In genomic region chr2:122545821-122546220, GRCh38 we compare ENCODE assay signal across 25 cellular contexts.
DNase-seq lines count a peak whose midpoint lies in the region; ATAC-seq and TF ChIP-seq lines count a peak whose summit lies in the region.
"Had no signal": no experiment of that assay in that cellular context is flagged by ENCODE, and none has a peak within 500 bp of the region (broad histone marks: within the 10 kb centered on the region; RNA-seq: fewer than 3 reads in every experiment).

No MANE protein-coding gene starts in this region.

- 48% methylated on average over 4 of the region's 4 CpGs for WGBS in prostate gland

- peak; percentile 10 for DNase-seq in EL
- DNase-seq in LNCaP clone FGC (ENCODE audit: low read depth), result peak; percentile 62
- DNase-seq in prostate gland (ENCODE audit: low spot score), result peak; percentile 8
- no peak for DNase-seq in T-helper 17 cell
- DNase-seq in NCI-H1930 (lab: John Stamatoyannopoulos, UW), result no peak
- DNase-seq in T-cell, result no peak
- DNase-seq: 8988T; ACHN; AML-193; CD4-positive, alpha-beta memory T cell; CD4-positive, CD25-positive, alpha-beta regulatory T cell; CD8-positive, alpha-beta memory T cell; COR-L47; DMS 273 treated with DMSO at 0.1 percent for 48 hours; DMS153; DMS53; DMS79; DND-41; GDM1 had no signal

- H3K4me3 Mint-ChIP-seq in T-helper 17 cell (no peak overlapping the region), T-cell (no peak overlapping the region)
- H3K4me3 Mint-ChIP-seq: B cell; CD14-positive monocyte; CD4-positive, alpha-beta memory T cell; CD4-positive, CD25-positive, alpha-beta regulatory T cell; CD8-positive, alpha-beta memory T cell had no signal

- H3K36me3 ChIP-seq in prostate gland, result no peaks in the 10 kb centered on the region
- H3K36me3 ChIP-seq: BLaER1 treated with 17β-estradiol and CSF1 and Interleukin-3, amounts not matched to agents 10 nM and 100 nM had no signal

- H3K4me3 ChIP-seq in LNCaP clone FGC (ENCODE audit: low read depth, low read length) (no peak overlapping the region), prostate gland (no peak overlapping the region)
- H3K4me3 ChIP-seq: BLaER1 treated with 17β-estradiol and CSF1 and Interleukin-3, amounts not matched to agents 10 nM and 100 nM; GM12878 had no signal

- H3K27ac ChIP-seq in C4-2B, result peak overlapping the region; percentile 27; the same call in 1 of the 2 replicates
- H3K27ac ChIP-seq in prostate gland, result peak overlapping the region in 1 of 2 donors; percentile 6
- H3K27ac ChIP-seq: BLaER1 treated with 17β-estradiol and CSF1 and Interleukin-3, amounts not matched to agents 10 nM and 100 nM had no signal

- CTCF ChIA-PET in T-cell (lab: Charles Lee), result no interaction called here

- no peak for TF ChIP-seq CTCF in C4-2B (conservative IDR thresholded peaks at IDR 0.05)
- TF ChIP-seq CTCF in LNCaP clone FGC (IDR thresholded peaks at IDR 0.05; ENCODE audit: control insufficient read depth, extremely low read depth, insufficient read depth), result no peak
- TF ChIP-seq CTCF in prostate gland (IDR thresholded peaks at IDR 0.05), result no peak

- ATAC-seq in GM21717 (IDR thresholded peaks at IDR 0.05; ENCODE audit: unreplicated experiment) (no peak), T-helper 17 cell (no peak), T-cell (replicated peaks in 1 of 4) (no peak)
- ATAC-seq: GM12878 had no signal

- intact Hi-C loops in prostate gland (cut with DNase I), result no loop called here

- H3K9me3 Mint-ChIP-seq in T-cell, result peaks cover 7 to 17% (median 12%) of the 10 kb centered on the region in 3 donors

- H3K4me1 Mint-ChIP-seq in T-helper 17 cell, result no peaks in the 10 kb centered on the region
- no peaks in the 10 kb centered on the region for H3K4me1 Mint-ChIP-seq in T-cell
- H3K4me1 Mint-ChIP-seq: B cell; CD4-positive, alpha-beta memory T cell; CD4-positive, CD25-positive, alpha-beta regulatory T cell; CD8-positive, alpha-beta memory T cell had no signal

- H3K9me3 ChIP-seq in prostate gland, result no peaks in the 10 kb centered on the region
- no peaks in the 10 kb centered on the region for H3K9me3 ChIP-seq in T-helper 17 cell (ENCODE audit: control insufficient read depth, low read length, poor library complexity, severe bottlenecking)

- H3K36me3 Mint-ChIP-seq in T-helper 17 cell (ENCODE audit: low read depth), result no peaks in the 10 kb centered on the region
- H3K36me3 Mint-ChIP-seq in T-cell, result no peaks in the 10 kb centered on the region
- H3K36me3 Mint-ChIP-seq: CD14-positive monocyte; CD4-positive, alpha-beta memory T cell; CD4-positive, CD25-positive, alpha-beta regulatory T cell; CD8-positive, alpha-beta memory T cell had no signal

- H3K27me3 Mint-ChIP-seq in T-helper 17 cell (no peaks in the 10 kb centered on the region), T-cell (no peaks in the 10 kb centered on the region)
- H3K27me3 Mint-ChIP-seq: B cell; CD4-positive, alpha-beta memory T cell; CD4-positive, CD25-positive, alpha-beta regulatory T cell; CD8-positive, alpha-beta memory T cell had no signal

- H3K27ac Mint-ChIP-seq in T-helper 17 cell (no peak overlapping the region), T-cell (no peak overlapping the region)
- H3K27ac Mint-ChIP-seq: B cell; CD14-positive monocyte; CD4-positive, alpha-beta memory T cell; CD4-positive, CD25-positive, alpha-beta regulatory T cell; CD8-positive, alpha-beta memory T cell had no signal

- H3K4me1 ChIP-seq in prostate gland (replicated peaks), result no peaks in the 10 kb centered on the region

- no peaks in the 10 kb centered on the region for H3K27me3 ChIP-seq in prostate gland (replicated peaks; ENCODE audit: insufficient read depth)
- H3K27me3 ChIP-seq: BLaER1 treated with 17β-estradiol and CSF1 and Interleukin-3, amounts not matched to agents 10 nM and 100 nM had no signal

- TF ChIP-seq POLR2A in prostate gland (IDR thresholded peaks at IDR 0.05), result no peak

- POLR2A ChIA-PET in T-cell (lab: Charles Lee), result no interaction called here

Comparison
In these comparisons a context has a peak if more than half of its experiments do, and no peak if none do; other contexts are left out.
1. DNase-seq: peak in EL (single experiment), LNCaP clone FGC (single experiment) and prostate gland (single experiment); none in T-helper 17 cell (0 of 3), NCI-H1930 (0 of 2) and T-cell (0 of 34).